In genomic region chr5:83576341-83576740, GRCh38 we compare ENCODE assay signal across 19 cellular contexts.
DNase-seq lines count a peak whose midpoint lies in the region; ATAC-seq, FAIRE-seq and TF ChIP-seq lines count a peak whose summit lies in the region.
"Had no signal": no experiment of that assay in that cellular context is flagged by ENCODE, and none has a peak within 500 bp of the region (broad histone marks: within the 10 kb centered on the region; RNA-seq: fewer than 3 reads in every experiment).

No MANE protein-coding gene starts in this region.

- no peak overlapping the region for H3K18ac ChIP-seq in mesendoderm (ENCODE audit: low read length)

- no peaks in the 10 kb centered on the region for H3K9me3 Mint-ChIP-seq in MCF 10A (ENCODE audit: unreplicated experiment)
- H3K9me3 Mint-ChIP-seq in WTC11, result peaks cover 8% of the 10 kb centered on the region
- peaks cover 23% of the 10 kb centered on the region for H3K9me3 Mint-ChIP-seq in osteocyte (ENCODE audit: unreplicated experiment)
- no peaks in the 10 kb centered on the region for H3K9me3 Mint-ChIP-seq in natural killer cell treated with Interleukin-12 subunit alpha and Interleukin-12 subunit beta and Interleukin-15 and Interleukin-18, amount 100 ng/mL, for 72 hours

- H3K79me1 ChIP-seq in mesendoderm (ENCODE audit: low read length), result no peaks in the 10 kb centered on the region

- H3K9ac ChIP-seq in endothelial cell of umbilical vein (replicated peaks; ENCODE audit: extremely low read depth, insufficient read depth, low read length), result no peak overlapping the region
- no peak overlapping the region for H3K9ac ChIP-seq in mesendoderm (ENCODE audit: low read length)

- H4K5ac ChIP-seq in mesendoderm (ENCODE audit: low read length), result no peak overlapping the region

- CTCF ChIA-PET in MCF 10A (lab: Yijun Ruan, JAX) (interaction anchor here (0.6 kb wide), 1 partner anchor 20 kb away, joined by 3 read pairs; no protein-coding TSS in a partner anchor), WTC11 (lab: Charles Lee) (no interaction called here), endothelial cell of umbilical vein (lab: Charles Lee) (no interaction called here)

- H3K79me2 ChIP-seq in endothelial cell of umbilical vein (ENCODE audit: control insufficient read depth, insufficient read depth, low read length), result no peaks in the 10 kb centered on the region
- H3K79me2 ChIP-seq in mesendoderm (ENCODE audit: control insufficient read depth, insufficient read depth, low read length), result no peaks in the 10 kb centered on the region

- DNase-seq in MCF 10A (ENCODE audit: unreplicated experiment), result no peak
- no peak for DNase-seq in breast epithelium (ENCODE audit: low spot score in 2 of 2)
- no peak for DNase-seq in WTC11 (ENCODE audit: low spot score)
- DNase-seq in endothelial cell of umbilical vein (ENCODE audit: low read depth, low spot score), result peak; percentile 39
- no peak for DNase-seq in osteocyte (ENCODE audit: extremely low spot score, unreplicated experiment)
- DNase-seq in NOMO-1 treated with DMSO at 0.1 percent for 48 hours (lab: John Stamatoyannopoulos, UW; ENCODE audit: unreplicated experiment), result no peak
- no peak for DNase-seq in natural killer cell treated with Interleukin-12 subunit alpha and Interleukin-12 subunit beta and Interleukin-15 and Interleukin-18, amount 100 ng/mL, for 72 hours (ENCODE audit: low spot score)
- DNase-seq in mesendoderm, result no peak
- DNase-seq: 8988T, KG1, MM.1S, NCI-H1105 treated with DMSO at 0.1 percent for 48 hours, NCI-H187, NCI-H2171, NCI-H510A treated with DMSO at 0.1 percent for 48 hours had no signal

- no peaks in the 10 kb centered on the region for H3K4me1 ChIP-seq in breast epithelium
- H3K4me1 ChIP-seq in endothelial cell of umbilical vein (ENCODE audit: control insufficient read depth, extremely low read depth, insufficient read depth, low read length), result peaks cover 17% of the 10 kb centered on the region
- no peaks in the 10 kb centered on the region for H3K4me1 ChIP-seq in mesendoderm (ENCODE audit: control insufficient read depth, low read depth, low read length)
- H3K4me1 ChIP-seq: HAP-1 had no signal

- TF ChIP-seq POLR2A in breast epithelium (IDR thresholded peaks at IDR 0.05), result no peak
- TF ChIP-seq POLR2A in endothelial cell of umbilical vein (IDR thresholded peaks at IDR 0.05; ENCODE audit: low read depth, low read length), result no peak

- H3K4me3 Mint-ChIP-seq in MCF 10A (ENCODE audit: unreplicated experiment) (no peak overlapping the region), WTC11 (no peak overlapping the region), osteocyte (ENCODE audit: unreplicated experiment) (no peak overlapping the region)
- no peak overlapping the region for H3K4me3 Mint-ChIP-seq in natural killer cell treated with Interleukin-12 subunit alpha and Interleukin-12 subunit beta and Interleukin-15 and Interleukin-18, amount 100 ng/mL, for 72 hours

- H3K27ac Mint-ChIP-seq in MCF 10A (ENCODE audit: low read depth, unreplicated experiment) (peak overlapping the region; percentile 78), WTC11 (peak overlapping the region; percentile 32), osteocyte (ENCODE audit: unreplicated experiment) (peak overlapping the region; percentile 15)
- H3K27ac Mint-ChIP-seq in natural killer cell treated with Interleukin-12 subunit alpha and Interleukin-12 subunit beta and Interleukin-15 and Interleukin-18, amount 100 ng/mL, for 72 hours, result no peak overlapping the region

- H3K4me3 ChIP-seq in breast epithelium (no peak overlapping the region), endothelial cell of umbilical vein (replicated peaks in 1 of 3; ENCODE audit: insufficient read depth in 1 of 3, low read depth in 1 of 3, low read length in 3 of 3) (no peak overlapping the region), mesendoderm (ENCODE audit: low read length) (no peak overlapping the region)
- H3K4me3 ChIP-seq: HAP-1 had no signal

- H3K36me3 Mint-ChIP-seq in MCF 10A (ENCODE audit: insufficient read depth, unreplicated experiment) (peaks cover 7% of the 10 kb centered on the region), WTC11 (peaks cover 71% of the 10 kb centered on the region), osteocyte (ENCODE audit: unreplicated experiment) (peaks cover 34% of the 10 kb centered on the region)
- H3K36me3 Mint-ChIP-seq in natural killer cell treated with Interleukin-12 subunit alpha and Interleukin-12 subunit beta and Interleukin-15 and Interleukin-18, amount 100 ng/mL, for 72 hours, result no peaks in the 10 kb centered on the region

- H3K9me1 ChIP-seq in endothelial cell of umbilical vein (replicated peaks; ENCODE audit: control insufficient read depth, extremely low read depth, insufficient read depth, low read length), result no peaks in the 10 kb centered on the region

- no peak overlapping the region for H2BK5ac ChIP-seq in mesendoderm (ENCODE audit: low read length)

- H3K27me3 ChIP-seq in breast epithelium (no peaks in the 10 kb centered on the region), endothelial cell of umbilical vein (ENCODE audit: control insufficient read depth in 2 of 2, insufficient read depth in 2 of 2, low read length in 2 of 2) (no peaks in the 10 kb centered on the region), mesendoderm (ENCODE audit: insufficient read depth, low read length, poor library complexity) (no peaks in the 10 kb centered on the region)

- intact Hi-C loops in MCF 10A (cut with micrococcal nuclease), result no loop called here
- intact Hi-C loops in breast epithelium (cut with DNase I; ENCODE audit: low total_unique reads), result no loop called here
- intact Hi-C loops in endothelial cell of umbilical vein (cut with micrococcal nuclease), result loop anchor here (2.0 kb wide), 3 partner anchors 22 to 500 kb away; partner anchors contain the start of genes TMEM167A and XRCC4

- FAIRE-seq in endothelial cell of umbilical vein (lab: Jason Lieb, UNC), result no peak
- FAIRE-seq: GM18507 had no signal

- no peak overlapping the region for H3K4ac ChIP-seq in mesendoderm (ENCODE audit: low read depth, low read length)

- no peak overlapping the region for H3K56ac ChIP-seq in mesendoderm (ENCODE audit: low read length)

- H3K27ac ChIP-seq in breast epithelium (no peak overlapping the region), endothelial cell of umbilical vein (ENCODE audit: insufficient read depth, low read depth, low read length) (peak overlapping the region; percentile 49), mesendoderm (ENCODE audit: low read depth, low read length) (no peak overlapping the region)
- H3K27ac ChIP-seq: C4-2B, RWPE1 had no signal

- H3K4me2 ChIP-seq in endothelial cell of umbilical vein (ENCODE audit: insufficient read depth, low read length) (peak overlapping the region; percentile 33), mesendoderm (ENCODE audit: low read length) (no peak overlapping the region)

- TF ChIP-seq CTCF in MCF 10A (IDR thresholded peaks at IDR 0.05; ENCODE audit: unreplicated experiment) (no peak), breast epithelium (IDR thresholded peaks at IDR 0.05) (no peak), WTC11 (IDR thresholded peaks at IDR 0.05) (no peak), endothelial cell of umbilical vein (IDR thresholded peaks at IDR 0.05; ENCODE audit: extremely low read depth in 1 of 2, insufficient read depth in 1 of 2, low read depth in 1 of 2, low read length in 2 of 2) (no peak), osteocyte (IDR thresholded peaks at IDR 0.05) (no peak)

- no peak overlapping the region for H2BK120ac ChIP-seq in mesendoderm (ENCODE audit: low read depth, low read length)

- H3K9me3 ChIP-seq in breast epithelium (no peaks in the 10 kb centered on the region), endothelial cell of umbilical vein (replicated peaks; ENCODE audit: control insufficient read depth, insufficient read depth, low read length) (no peaks in the 10 kb centered on the region)
- H3K9me3 ChIP-seq: HAP-1 had no signal

- no peak for ATAC-seq in WTC11
- no peak for ATAC-seq in natural killer cell treated with Interleukin-12 subunit alpha and Interleukin-12 subunit beta and Interleukin-15 and Interleukin-18, amount 100 ng/mL, for 72 hours

- no peaks in the 10 kb centered on the region for H3K36me3 ChIP-seq in breast epithelium
- H3K36me3 ChIP-seq in endothelial cell of umbilical vein (ENCODE audit: control insufficient read depth in 2 of 2, extremely low read depth in 1 of 2, insufficient read depth in 2 of 2, low read length in 2 of 2), result no peaks in the 10 kb centered on the region
- H3K36me3 ChIP-seq in mesendoderm (ENCODE audit: control insufficient read depth, insufficient read depth, low read length), result no peaks in the 10 kb centered on the region
- H3K36me3 ChIP-seq: HAP-1 had no signal

- H2AFZ ChIP-seq in endothelial cell of umbilical vein (ENCODE audit: low read depth, low read length), result no peak overlapping the region

- H3K27me3 Mint-ChIP-seq in MCF 10A (ENCODE audit: insufficient read depth, unreplicated experiment) (no peaks in the 10 kb centered on the region), WTC11 (ENCODE audit: low read depth) (no peaks in the 10 kb centered on the region), osteocyte (ENCODE audit: unreplicated experiment) (no peaks in the 10 kb centered on the region)
- peaks cover 5 to 6% of the 10 kb centered on the region in 2 donors for H3K27me3 Mint-ChIP-seq in natural killer cell treated with Interleukin-12 subunit alpha and Interleukin-12 subunit beta and Interleukin-15 and Interleukin-18, amount 100 ng/mL, for 72 hours

- dilution Hi-C loops in endothelial cell of umbilical vein (cut with MboI; ENCODE audit: extremely low pct_ligation_motif_present, low sequenced_read_pairs), result no loop called here

- POLR2A ChIA-PET in MCF 10A (lab: Yijun Ruan, JAX) (interaction anchor here (0.6 kb wide), 1 partner anchor 123 kb away, joined by 4 read pairs; no protein-coding TSS in a partner anchor), WTC11 (lab: Charles Lee) (no interaction called here), endothelial cell of umbilical vein (lab: Charles Lee) (no interaction called here)

- no peak overlapping the region for H2AK5ac ChIP-seq in mesendoderm (ENCODE audit: low read length)

- H4K20me1 ChIP-seq in endothelial cell of umbilical vein (replicated peaks; ENCODE audit: control insufficient read depth, extremely low read depth, insufficient read depth, low read length), result no peaks in the 10 kb centered on the region

- BruUV-seq in MCF 10A (replicated peaks; lab: Mats Ljungman, UMichigan), result no TSS peak
- no TSS peak for BruUV-seq in endothelial cell of umbilical vein (replicated peaks; lab: Mats Ljungman, UMichigan)

- peaks cover 18% of the 10 kb centered on the region for H3K4me1 Mint-ChIP-seq in MCF 10A (ENCODE audit: insufficient read depth, unreplicated experiment)
- no peaks in the 10 kb centered on the region for H3K4me1 Mint-ChIP-seq in WTC11
- H3K4me1 Mint-ChIP-seq in osteocyte (ENCODE audit: unreplicated experiment), result no peaks in the 10 kb centered on the region
- no peaks in the 10 kb centered on the region for H3K4me1 Mint-ChIP-seq in natural killer cell treated with Interleukin-12 subunit alpha and Interleukin-12 subunit beta and Interleukin-15 and Interleukin-18, amount 100 ng/mL, for 72 hours (ENCODE audit: low read depth in 2 of 2)

- no peak overlapping the region for H4K8ac ChIP-seq in mesendoderm (ENCODE audit: low read depth, low read length)

- no peak overlapping the region for H3K23ac ChIP-seq in mesendoderm (ENCODE audit: low read length)

- no peak overlapping the region for H2BK15ac ChIP-seq in mesendoderm (replicated peaks; ENCODE audit: low read depth)

- WGBS in mesendoderm (ENCODE audit: extremely low coverage, insufficient coverage, low lambda C conversion rate), result no CpG with 5 or more reads among the region's 2 CpGs

Comparison
In these comparisons a context has a peak if more than half of its experiments do, and no peak if none do; other contexts are left out.
1. H3K27ac Mint-ChIP-seq: peak in MCF 10A (single experiment), WTC11 (single experiment) and osteocyte (single experiment); none in natural killer cell treated with Interleukin-12 subunit alpha and Interleukin-12 subunit beta and Interleukin-15 and Interleukin-18, amount 100 ng/mL, for 72 hours (0 of 2).